ENCODE assay signal across 1 cellular context in the genomic region with DNA sequence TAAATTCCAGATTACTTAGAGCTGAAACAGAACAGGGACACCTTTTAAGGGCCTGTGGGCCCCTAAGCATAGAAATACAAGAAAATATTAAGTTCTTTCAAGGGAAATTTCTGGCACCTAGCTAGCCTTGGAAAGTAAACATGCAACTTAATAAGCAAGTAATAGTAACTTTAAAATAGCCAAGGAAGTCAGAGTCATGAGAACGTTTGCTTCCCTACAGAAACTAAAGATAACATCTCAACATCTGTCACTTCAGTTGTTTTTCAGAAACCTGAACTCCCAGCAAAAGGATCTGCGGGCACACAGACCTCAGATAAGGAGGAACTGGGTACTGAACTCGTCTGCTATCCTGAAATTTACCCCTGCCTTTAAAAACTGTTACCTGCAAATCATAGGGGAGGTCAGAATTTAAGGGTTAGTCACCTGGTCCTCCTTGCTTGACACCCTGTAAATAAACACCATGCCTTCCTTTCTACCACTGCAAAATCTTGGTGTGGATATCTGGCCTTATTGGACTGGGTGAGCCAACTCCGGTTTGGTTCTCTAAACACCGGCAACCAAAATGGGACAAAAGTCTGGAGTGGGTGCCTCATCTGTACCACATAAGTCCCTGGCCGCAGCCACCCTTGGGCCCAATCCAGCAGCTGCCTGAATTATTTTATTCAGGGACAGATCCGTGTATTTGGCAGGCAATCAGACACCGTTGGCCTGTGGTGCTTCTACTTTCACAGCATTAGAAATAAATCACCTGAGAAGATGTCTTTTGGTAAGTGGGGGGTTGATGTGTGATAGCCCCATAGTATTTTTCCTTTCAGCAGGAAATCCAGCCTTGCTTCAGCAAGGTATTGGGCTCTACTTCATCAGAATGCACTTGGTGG.
TF ChIP-seq lines count a peak whose summit lies in the region.

No MANE protein-coding gene starts in this region.

TF ChIP-seq in K562, 482 proteins besides CTCF, POLR2A, EP300 and RAD21 (continued from another document and continues in another):
- TF ChIP-seq, protein P1, sequence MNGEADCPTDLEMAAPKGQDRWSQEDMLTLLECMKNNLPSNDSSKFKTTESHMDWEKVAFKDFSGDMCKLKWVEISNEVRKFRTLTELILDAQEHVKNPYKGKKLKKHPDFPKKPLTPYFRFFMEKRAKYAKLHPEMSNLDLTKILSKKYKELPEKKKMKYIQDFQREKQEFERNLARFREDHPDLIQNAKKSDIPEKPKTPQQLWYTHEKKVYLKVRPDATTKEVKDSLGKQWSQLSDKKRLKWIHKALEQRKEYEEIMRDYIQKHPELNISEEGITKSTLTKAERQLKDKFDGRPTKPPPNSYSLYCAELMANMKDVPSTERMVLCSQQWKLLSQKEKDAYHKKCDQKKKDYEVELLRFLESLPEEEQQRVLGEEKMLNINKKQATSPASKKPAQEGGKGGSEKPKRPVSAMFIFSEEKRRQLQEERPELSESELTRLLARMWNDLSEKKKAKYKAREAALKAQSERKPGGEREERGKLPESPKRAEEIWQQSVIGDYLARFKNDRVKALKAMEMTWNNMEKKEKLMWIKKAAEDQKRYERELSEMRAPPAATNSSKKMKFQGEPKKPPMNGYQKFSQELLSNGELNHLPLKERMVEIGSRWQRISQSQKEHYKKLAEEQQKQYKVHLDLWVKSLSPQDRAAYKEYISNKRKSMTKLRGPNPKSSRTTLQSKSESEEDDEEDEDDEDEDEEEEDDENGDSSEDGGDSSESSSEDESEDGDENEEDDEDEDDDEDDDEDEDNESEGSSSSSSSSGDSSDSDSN (IDR thresholded peaks at IDR 0.05; ENCODE audit: borderline replicate concordance in 1 of 2, low read depth in 2 of 2, low read length in 2 of 2): no peak
- 0 out of 2 replicates have a peak, but pooled peaks have one; percentile 25 for TF ChIP-seq ZNF232 (CRISPR knock-in tag; IDR thresholded peaks at IDR 0.05)
- no peak for TF ChIP-seq PYGO2 (tag; IDR thresholded peaks at IDR 0.05)
- peak; percentile 75; the same call in 1 of the 2 replicates for TF ChIP-seq POLR2AphosphoS5 (IDR thresholded peaks at IDR 0.05; ENCODE audit: control insufficient read depth, insufficient read depth, low read depth, low read length)
- TF ChIP-seq EP400 (IDR thresholded peaks at IDR 0.05): 0 out of 2 replicates have a peak, but pooled peaks have one; percentile 36
- no peak for TF ChIP-seq SNIP1 (IDR thresholded peaks at IDR 0.05; ENCODE audit: low read depth)
- TF ChIP-seq EWSR1 (IDR thresholded peaks at IDR 0.05; ENCODE audit: borderline replicate concordance, low read depth, partially characterized antibody): no peak
- no peak for TF ChIP-seq NFATC3 (IDR thresholded peaks at IDR 0.05)
- TF ChIP-seq RCOR1 (IDR thresholded peaks at IDR 0.05; ENCODE audit: borderline replicate concordance in 1 of 2, low read depth in 2 of 2, low read length in 2 of 2): peak; percentile 17 to 78; a peak in 2 of 4 replicates
- TF ChIP-seq SMAD2 (IDR thresholded peaks at IDR 0.05; ENCODE audit: low read depth, low read length): no peak
- TF ChIP-seq ZNF140 (CRISPR knock-in tag; IDR thresholded peaks at IDR 0.05): no peak
- no peak for TF ChIP-seq HOXB6 (CRISPR knock-in tag; IDR thresholded peaks at IDR 0.05; ENCODE audit: borderline replicate concordance)
- TF ChIP-seq TARDBP (IDR thresholded peaks at IDR 0.05): no peak
- TF ChIP-seq EZH2 (IDR thresholded peaks at IDR 0.05; ENCODE audit: borderline replicate concordance, low read depth, low read length): no peak
- TF ChIP-seq ZNF24 (IDR thresholded peaks at IDR 0.05): peak; percentile 76
- no peak for TF ChIP-seq ZNF124 (CRISPR knock-in tag; IDR thresholded peaks at IDR 0.05)
- TF ChIP-seq CBX1 (IDR thresholded peaks at IDR 0.05; ENCODE audit: low read depth): no peak
- no peak for TF ChIP-seq NELFE (IDR thresholded peaks at IDR 0.05; ENCODE audit: insufficient read depth, insufficient read length)
- TF ChIP-seq LCOR (CRISPR knock-in tag; IDR thresholded peaks at IDR 0.05): 0 out of 2 replicates have a peak, but pooled peaks have one; percentile 40
- TF ChIP-seq ARID3B (CRISPR knock-in tag; IDR thresholded peaks at IDR 0.05; ENCODE audit: borderline replicate concordance): no peak
- TF ChIP-seq ZNF263 (CRISPR knock-in tag; IDR thresholded peaks at IDR 0.05; ENCODE audit: borderline replicate concordance): no peak; the same call in 1 of the 2 replicates
- TF ChIP-seq, protein P2, sequence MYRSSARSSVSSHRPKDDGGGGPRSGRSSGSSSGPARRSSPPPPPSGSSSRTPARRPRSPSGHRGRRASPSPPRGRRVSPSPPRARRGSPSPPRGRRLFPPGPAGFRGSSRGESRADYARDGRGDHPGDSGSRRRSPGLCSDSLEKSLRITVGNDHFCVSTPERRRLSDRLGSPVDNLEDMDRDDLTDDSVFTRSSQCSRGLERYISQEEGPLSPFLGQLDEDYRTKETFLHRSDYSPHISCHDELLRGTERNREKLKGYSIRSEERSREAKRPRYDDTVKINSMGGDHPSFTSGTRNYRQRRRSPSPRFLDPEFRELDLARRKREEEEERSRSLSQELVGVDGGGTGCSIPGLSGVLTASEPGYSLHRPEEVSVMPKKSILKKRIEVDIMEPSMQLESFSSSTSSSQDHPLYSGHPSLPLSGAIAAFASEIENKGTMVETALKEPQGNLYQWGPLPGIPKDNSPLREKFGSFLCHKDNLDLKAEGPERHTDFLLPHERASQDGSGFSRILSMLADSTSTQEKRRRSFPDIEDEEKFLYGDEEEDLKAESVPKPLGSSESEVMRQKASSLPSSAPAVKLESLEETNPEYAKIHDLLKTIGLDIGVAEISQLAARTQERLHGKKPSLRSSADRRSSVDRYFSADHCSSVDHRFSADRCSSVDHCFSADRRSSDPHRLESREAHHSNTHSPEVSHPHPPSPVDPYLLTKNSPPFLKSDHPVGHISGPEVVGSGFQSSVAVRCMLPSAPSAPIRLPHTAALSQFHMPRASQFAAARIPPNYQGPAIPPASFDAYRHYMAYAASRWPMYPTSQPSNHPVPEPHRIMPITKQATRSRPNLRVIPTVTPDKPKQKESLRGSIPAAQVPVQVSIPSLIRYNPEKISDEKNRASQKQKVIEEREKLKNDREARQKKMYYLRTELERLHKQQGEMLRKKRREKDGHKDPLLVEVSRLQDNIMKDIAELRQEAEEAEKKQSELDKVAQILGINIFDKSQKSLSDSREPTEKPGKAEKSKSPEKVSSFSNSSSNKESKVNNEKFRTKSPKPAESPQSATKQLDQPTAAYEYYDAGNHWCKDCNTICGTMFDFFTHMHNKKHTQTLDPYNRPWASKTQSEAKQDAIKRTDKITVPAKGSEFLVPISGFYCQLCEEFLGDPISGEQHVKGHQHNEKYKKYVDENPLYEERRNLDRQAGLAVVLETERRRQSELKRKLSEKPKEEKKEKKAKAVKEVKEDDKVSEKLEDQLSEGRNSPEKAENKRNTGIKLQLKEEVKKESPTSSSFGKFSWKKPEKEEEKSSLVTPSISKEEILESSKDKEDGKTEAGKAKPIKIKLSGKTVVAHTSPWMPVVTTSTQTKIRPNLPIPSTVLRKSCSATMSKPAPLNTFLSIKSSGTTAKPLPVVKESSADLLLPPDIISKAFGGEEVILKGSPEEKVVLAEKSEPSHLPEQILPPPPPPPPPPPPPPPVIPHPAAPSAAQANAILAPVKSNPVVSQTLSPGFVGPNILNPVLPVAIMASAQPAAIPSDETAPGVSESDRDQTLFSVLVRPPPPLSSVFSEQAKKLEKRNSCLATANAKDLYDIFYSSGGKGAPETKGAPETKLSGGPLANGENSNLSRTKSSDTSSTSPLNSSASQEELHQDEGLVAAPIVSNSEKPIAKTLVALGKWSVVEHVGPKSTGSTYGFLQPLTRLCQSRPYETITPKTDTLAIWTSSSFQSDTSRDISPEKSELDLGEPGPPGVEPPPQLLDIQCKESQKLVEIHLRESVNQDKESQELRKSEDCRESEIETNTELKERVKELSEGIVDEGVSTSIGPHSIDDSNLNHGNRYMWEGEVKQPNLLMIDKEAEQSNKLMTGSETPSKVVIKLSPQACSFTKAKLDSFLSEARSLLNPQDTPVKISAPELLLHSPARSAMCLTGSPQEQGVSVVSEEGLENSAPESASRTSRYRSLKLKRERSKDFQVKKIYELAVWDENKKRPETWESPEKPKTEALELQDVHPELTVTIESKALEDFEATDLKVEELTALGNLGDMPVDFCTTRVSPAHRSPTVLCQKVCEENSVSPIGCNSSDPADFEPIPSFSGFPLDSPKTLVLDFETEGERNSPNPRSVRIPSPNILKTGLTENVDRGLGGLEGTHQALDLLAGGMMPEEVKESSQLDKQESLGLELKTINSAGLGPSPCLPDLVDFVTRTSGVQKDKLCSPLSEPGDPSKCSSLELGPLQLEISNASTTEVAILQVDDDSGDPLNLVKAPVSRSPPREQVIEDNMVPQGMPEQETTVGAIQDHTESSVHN (IDR thresholded peaks at IDR 0.05; ENCODE audit: borderline replicate concordance in 1 of 2, low read depth in 1 of 2): no peak
- TF ChIP-seq, protein P3, sequence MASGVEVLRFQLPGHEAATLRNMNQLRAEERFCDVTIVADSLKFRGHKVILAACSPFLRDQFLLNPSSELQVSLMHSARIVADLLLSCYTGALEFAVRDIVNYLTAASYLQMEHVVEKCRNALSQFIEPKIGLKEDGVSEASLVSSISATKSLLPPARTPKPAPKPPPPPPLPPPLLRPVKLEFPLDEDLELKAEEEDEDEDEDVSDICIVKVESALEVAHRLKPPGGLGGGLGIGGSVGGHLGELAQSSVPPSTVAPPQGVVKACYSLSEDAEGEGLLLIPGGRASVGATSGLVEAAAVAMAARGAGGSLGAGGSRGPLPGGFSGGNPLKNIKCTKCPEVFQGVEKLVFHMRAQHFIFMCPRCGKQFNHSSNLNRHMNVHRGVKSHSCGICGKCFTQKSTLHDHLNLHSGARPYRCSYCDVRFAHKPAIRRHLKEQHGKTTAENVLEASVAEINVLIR (CRISPR knock-in tag; IDR thresholded peaks at IDR 0.05): no peak
- no peak for TF ChIP-seq PHF8 (IDR thresholded peaks at IDR 0.05; ENCODE audit: borderline replicate concordance, low read length)
- TF ChIP-seq MYNN (IDR thresholded peaks at IDR 0.05): peak; percentile 47; the same call in 1 of the 2 replicates
- TF ChIP-seq MYNN (CRISPR knock-in tag; IDR thresholded peaks at IDR 0.05): no peak
- no peak for TF ChIP-seq DDX20 (tag; IDR thresholded peaks at IDR 0.05; ENCODE audit: low read depth)
- no peak for TF ChIP-seq SUPT5H (IDR thresholded peaks at IDR 0.05)
- TF ChIP-seq ZNF445 (CRISPR knock-in tag; IDR thresholded peaks at IDR 0.05; ENCODE audit: low read depth): peak; percentile 29; the same call in 1 of the 2 replicates
- TF ChIP-seq SFPQ (IDR thresholded peaks at IDR 0.05; ENCODE audit: low read depth, low read length): no peak
- TF ChIP-seq SMAD4 (CRISPR knock-in tag; conservative IDR thresholded peaks at IDR 0.05): peak; percentile 74
- TF ChIP-seq TOE1 (IDR thresholded peaks at IDR 0.05; ENCODE audit: borderline replicate concordance): 0 out of 2 replicates have a peak, but pooled peaks have one; percentile 65
- TF ChIP-seq TOE1 (CRISPR knock-in tag; IDR thresholded peaks at IDR 0.05; ENCODE audit: borderline replicate concordance, low read depth): no peak
- TF ChIP-seq NFXL1 (CRISPR knock-in tag; IDR thresholded peaks at IDR 0.05): no peak
- no peak for TF ChIP-seq RBM15 (IDR thresholded peaks at IDR 0.05; ENCODE audit: insufficient read depth, low read length)
- no peak for TF ChIP-seq PRDM10 (IDR thresholded peaks at IDR 0.05; ENCODE audit: partially characterized antibody)
- TF ChIP-seq TCF15 (CRISPR knock-in tag; IDR thresholded peaks at IDR 0.05): no peak
